Comparison of ENCODE assay signal across 23 cellular contexts in genomic region chr7:74053589-74054186, GRCh38. TPM values are rescaled to one million over a fixed set of nuclear protein-coding genes. Genes with fewer than 3 reads are reported as not detected.
"Had no signal": no experiment of that assay in that cellular context is flagged by ENCODE, and none has a peak within 500 bp of the region (broad histone marks: within the 10 kb centered on the region; RNA-seq: fewer than 3 reads in every experiment).

No MANE protein-coding gene starts in this region.

- H3K9me3 ChIP-seq: MG63, SJSA1 had no signal

- H3K27me3 ChIP-seq: MG63, SJSA1 had no signal

- H3K27ac ChIP-seq: SJSA1 had no signal

- H3K4me3 ChIP-seq: MG63, SJSA1, SK-N-MC had no signal

- DNase-seq: Karpas-422, KG1, MG63, NCI-H1092, NCI-H1105 treated with DMSO at 0.1 percent for 48 hours, NCI-H1417 treated with DMSO at 0.1 percent for 48 hours, NCI-H146, NCI-H1694 treated with DMSO at 0.1 percent for 48 hours, NCI-H1930, NCI-H2081, NCI-H2107, NCI-H226, NCI-H446, NCI-H510A, NCI-H524 treated with DMSO at 0.1 percent for 48 hours, NCI-H69, NCI-H774, Right ventricle myocardium superior, RPMI8226, SIG-M5 had no signal

- FAIRE-seq: RCC 7860 had no signal

- H3K36me3 ChIP-seq: MG63, SJSA1 had no signal

RNA-seq across cellular contexts. Expression of gene ELN, which starts 25.7 kb away (rescaled TPM):
- total RNA-seq: SJSA1 had no signal
